ENCODE assay signal across 17 cellular contexts in genomic region chrX:40079572-40079971, GRCh38.
"Had no signal": no experiment of that assay in that cellular context is flagged by ENCODE, and none has a peak within 500 bp of the region (broad histone marks: within the 10 kb centered on the region; RNA-seq: fewer than 3 reads in every experiment).

No MANE protein-coding gene starts in this region.

- H3K4me3 ChIP-seq: body of pancreas, tibial nerve, vagina had no signal

- H3K27ac Mint-ChIP-seq: activated B cell treated with CpG ODN at 0.5 μM for 24 hours; activated CD4-positive, alpha-beta T cell treated with anti-CD3 and anti-CD28 coated beads, Interleukin-2, amount 10 ng/mL, durations not matched to agents 24 days and 14 days; dendritic cell treated with granulocyte-macrophage colony-stimulating factor and Interleukin-4, amounts not matched to agents 40 ng/mL and 50 ng/mL, for 4 days; memory B cell; T-helper 1 cell treated with Interleukin-12 subunit alpha and Interleukin-12 subunit beta and Interleukin-4 antibody, amounts not matched to agents 30 μg/mL and 1 μg/mL, for 36 hours had no signal

- H3K27me3 ChIP-seq: body of pancreas had no signal

- H3K4me3 Mint-ChIP-seq: activated B cell treated with CpG ODN at 0.5 μM for 24 hours; activated CD4-positive, alpha-beta T cell treated with anti-CD3 and anti-CD28 coated beads, Interleukin-2, amount 10 ng/mL, durations not matched to agents 24 days and 14 days; dendritic cell treated with granulocyte-macrophage colony-stimulating factor and Interleukin-4, amounts not matched to agents 40 ng/mL and 50 ng/mL, for 4 days; memory B cell; nephron progenitor cell; T-helper 1 cell treated with Interleukin-12 subunit alpha and Interleukin-12 subunit beta and Interleukin-4 antibody, amounts not matched to agents 30 μg/mL and 1 μg/mL, for 36 hours had no signal

- H3K36me3 ChIP-seq: vagina had no signal

- DNase-seq: activated B cell treated with CpG ODN at 0.5 μM for 24 hours; activated CD4-positive, alpha-beta T cell treated with anti-CD3 and anti-CD28 coated beads, Interleukin-2, amount 10 ng/mL, durations not matched to agents 24 days and 14 days; activated effector memory CD4-positive, alpha-beta T cell treated with Interleukin-2 at 50 U/mL for 16 hours; amniotic stem cell; body of pancreas; cerebellar nuclear complex; glutamatergic neuron; nephron progenitor cell; stimulated activated CD4-positive, alpha-beta T cell treated with anti-CD3 and anti-CD28 coated beads, Interleukin-4, amount 100 ng/mL, for 4 hours had no signal

- H3K27ac ChIP-seq: body of pancreas, parathyroid adenoma, tibial nerve, vagina had no signal

- H3K9me3 Mint-ChIP-seq: activated B cell treated with CpG ODN at 0.5 μM for 24 hours; activated CD4-positive, alpha-beta T cell treated with anti-CD3 and anti-CD28 coated beads, Interleukin-2, amount 10 ng/mL, durations not matched to agents 24 days and 14 days; activated naive CD4-positive, alpha-beta T cell treated with anti-CD3 and anti-CD28 coated beads, Interleukin-2, amount 50 U/mL, for 72 hours; dendritic cell treated with granulocyte-macrophage colony-stimulating factor and Interleukin-4, amounts not matched to agents 40 ng/mL and 50 ng/mL, for 4 days; memory B cell; T-helper 1 cell treated with Interleukin-12 subunit alpha and Interleukin-12 subunit beta and Interleukin-4 antibody, amounts not matched to agents 30 μg/mL and 1 μg/mL, for 36 hours had no signal

- H3K27me3 Mint-ChIP-seq: activated B cell treated with CpG ODN at 0.5 μM for 24 hours; activated CD4-positive, alpha-beta T cell treated with anti-CD3 and anti-CD28 coated beads, Interleukin-2, amount 10 ng/mL, durations not matched to agents 24 days and 14 days; memory B cell had no signal

- ATAC-seq: activated naive CD4-positive, alpha-beta T cell treated with anti-CD3 and anti-CD28 coated beads, Interleukin-2, amount 50 U/mL, for 72 hours; body of pancreas; esophagus mucosa had no signal
